ENCODE assay signal across 12 cellular contexts in genomic region chr6:49423817-49424216, GRCh38. TPM values are rescaled to one million over a fixed set of nuclear protein-coding genes. Genes with fewer than 3 reads are reported as not detected.
A peak's percentile ranks its signal among the peaks of the same experiment; 100 is the strongest.
DNase-seq lines count a peak whose midpoint lies in the region; ATAC-seq and TF ChIP-seq lines count a peak whose summit lies in the region.
"Had no signal": no experiment of that assay in that cellular context is flagged by ENCODE, and none has a peak within 500 bp of the region (broad histone marks: within the 10 kb centered on the region; RNA-seq: fewer than 3 reads in every experiment).

No MANE protein-coding gene starts in this region.

- 44 to 51% methylated on average over 1 of the region's 1 CpG for WGBS in thyroid gland, 2 donors
- WGBS in esophagus squamous epithelium, 2 donors: 13 to 21% methylated on average over 1 of the region's 1 CpG

- no peak overlapping the region for H3K27ac Mint-ChIP-seq in HFFc6
- H3K27ac Mint-ChIP-seq in T-helper 17 cell: no peak overlapping the region
- H3K27ac Mint-ChIP-seq: CD8-positive, alpha-beta memory T cell had no signal

- H3K4me3 ChIP-seq in BJ (ENCODE audit: low read depth, low read length) (no peak overlapping the region), Panc1 (ENCODE audit: low read depth in 2 of 2, low read length in 2 of 2) (no peak overlapping the region), fibroblast of pulmonary artery (replicated peaks; ENCODE audit: low read depth, low read length) (no peak overlapping the region), thyroid gland (replicated peaks in 1 of 3) (no peak overlapping the region), esophagus squamous epithelium (no peak overlapping the region)

- no peak for TF ChIP-seq POLR2A in thyroid gland (IDR thresholded peaks at IDR 0.05)
- no peak for TF ChIP-seq POLR2A in esophagus squamous epithelium (IDR thresholded peaks at IDR 0.05)

- H3K36me3 ChIP-seq in BJ (ENCODE audit: control insufficient read depth, insufficient read depth, low read length) (no peaks in the 10 kb centered on the region), Panc1 (ENCODE audit: control insufficient read depth, insufficient read depth, low read length) (no peaks in the 10 kb centered on the region), thyroid gland (no peaks in the 10 kb centered on the region), esophagus squamous epithelium (peaks cover 0 to 4% (median 0%) of the 10 kb centered on the region in 3 donors)

- no peak overlapping the region for H3K4me3 Mint-ChIP-seq in HFFc6
- no peak overlapping the region for H3K4me3 Mint-ChIP-seq in T-helper 17 cell
- H3K4me3 Mint-ChIP-seq: CD8-positive, alpha-beta memory T cell had no signal

- in situ Hi-C loops in Panc1 (cut with HindIII; ENCODE audit: low pct_unique_long_range_greater_than_20kb, low sequenced_read_pairs): no loop called here

- POLR2A ChIA-PET in BJ (lab: Charles Lee): no interaction called here
- POLR2A ChIA-PET in Panc1 (lab: Charles Lee): no interaction called here

- H3K4me1 ChIP-seq in Panc1 (ENCODE audit: control insufficient read depth, insufficient read depth, low read length) (no peaks in the 10 kb centered on the region), thyroid gland (no peaks in the 10 kb centered on the region), esophagus squamous epithelium (no peaks in the 10 kb centered on the region)

- H3K36me3 Mint-ChIP-seq in HFFc6 (ENCODE audit: low read depth) (peaks cover 3% of the 10 kb centered on the region; the same call in 1 of the 2 replicates), T-helper 17 cell (ENCODE audit: low read depth) (no peaks in the 10 kb centered on the region)

- ATAC-seq in Panc1 (no peak), GM19452 (IDR thresholded peaks at IDR 0.05; ENCODE audit: unreplicated experiment) (no peak), T-helper 17 cell (no peak)

- CTCF ChIA-PET in BJ (lab: Yijun Ruan, JAX): no interaction called here
- CTCF ChIA-PET in Panc1 (lab: Charles Lee): no interaction called here

- no TSS peak for BruUV-seq in Panc1 (replicated peaks; lab: Mats Ljungman, UMichigan)

- TF ChIP-seq CTCF in BJ (IDR thresholded peaks at IDR 0.05; ENCODE audit: insufficient read depth, low read depth, low read length): 0 out of 2 replicates have a peak, but pooled peaks have one; percentile 13
- peak; percentile 73 for TF ChIP-seq CTCF in HFFc6 (IDR thresholded peaks at IDR 0.05)
- TF ChIP-seq CTCF in Panc1 (IDR thresholded peaks at IDR 0.05): peak; percentile 32; the same call in 1 of the 2 replicates
- peak; percentile 25 for TF ChIP-seq CTCF in fibroblast of pulmonary artery (IDR thresholded peaks at IDR 0.05; ENCODE audit: low read length, missing control alignments)
- no peak for TF ChIP-seq CTCF in thyroid gland (IDR thresholded peaks at IDR 0.05)
- peak in 1 of 6 experiments; percentile 36 for TF ChIP-seq CTCF in esophagus squamous epithelium (IDR thresholded peaks at IDR 0.05)

- H3K27ac ChIP-seq in Panc1 (ENCODE audit: low read length) (no peak overlapping the region), thyroid gland (no peak overlapping the region), esophagus squamous epithelium (no peak overlapping the region)

- H3K4me1 Mint-ChIP-seq in HFFc6 (ENCODE audit: low read depth): no peaks in the 10 kb centered on the region
- H3K4me1 Mint-ChIP-seq in T-helper 17 cell: no peaks in the 10 kb centered on the region
- H3K4me1 Mint-ChIP-seq: CD8-positive, alpha-beta memory T cell had no signal

- no peaks in the 10 kb centered on the region for H3K27me3 Mint-ChIP-seq in HFFc6 (ENCODE audit: insufficient read depth)
- peaks cover 7% of the 10 kb centered on the region for H3K27me3 Mint-ChIP-seq in T-helper 17 cell
- H3K27me3 Mint-ChIP-seq: CD8-positive, alpha-beta memory T cell had no signal

- intact Hi-C loops in Panc1 (cut with micrococcal nuclease; ENCODE audit: unreplicated experiment) (no loop called here), thyroid gland (cut with DNase I) (no loop called here), esophagus squamous epithelium (cut with DNase I) (no loop called here)

- H3K9me3 ChIP-seq in Panc1 (ENCODE audit: control insufficient read depth, insufficient read depth, low read depth, low read length): no peaks in the 10 kb centered on the region
- H3K9me3 ChIP-seq in T-helper 17 cell (ENCODE audit: control insufficient read depth, low read length, poor library complexity, severe bottlenecking): no peaks in the 10 kb centered on the region
- no peaks in the 10 kb centered on the region for H3K9me3 ChIP-seq in thyroid gland
- no peaks in the 10 kb centered on the region for H3K9me3 ChIP-seq in esophagus squamous epithelium

- H3K9me3 Mint-ChIP-seq in HFFc6: no peaks in the 10 kb centered on the region
- H3K9me3 Mint-ChIP-seq: CD8-positive, alpha-beta memory T cell had no signal

- H3K27me3 ChIP-seq in BJ (ENCODE audit: control insufficient read depth, insufficient read depth, low read length) (no peaks in the 10 kb centered on the region), Panc1 (ENCODE audit: control insufficient read depth, insufficient read depth, low read length) (no peaks in the 10 kb centered on the region), thyroid gland (no peaks in the 10 kb centered on the region), esophagus squamous epithelium (no peaks in the 10 kb centered on the region)

- DNase-seq in BJ (ENCODE audit: low read depth) (no peak), HFFc6 (peak; percentile 10), Panc1 (ENCODE audit: low read depth, low spot score) (no peak), fibroblast of pulmonary artery (ENCODE audit: low read depth) (peak; percentile 50), T-helper 17 cell (no peak), thyroid gland (no peak), esophagus squamous epithelium (lab: John Stamatoyannopoulos, UW) (no peak)
- DNase-seq: activated CD4-positive, alpha-beta T cell treated with anti-CD3 and anti-CD28 coated beads for 1 hour; CD8-positive, alpha-beta memory T cell; effector CD8-positive, alpha-beta T cell; MV-4-11 had no signal

RNA-seq across cellular contexts. Expression of gene MMUT, which starts 39.2 kb away (rescaled TPM):
- 10.2 and 18.7 TPM in 2 replicates for polyA plus RNA-seq in BJ (2011; rRNA removed)
- 6.4 and 8.1 TPM in 2 replicates for polyA minus RNA-seq in BJ (2011; rRNA and poly(A)+ RNA removed)
- total RNA-seq in HFFc6 (2021; fragmentation: NEBNext Ultra II Directional; extraction: Animal tissue kit (Norgen Biotek cat#: 25700)): 10 to 100 TPM; 16.3 to 18.7 (median 17.1) TPM
- total RNA-seq in Panc1 (2021; ENCODE audit: unreplicated experiment): 7.1 TPM
- polyA plus RNA-seq in Panc1 (2012; ENCODE audit: insufficient read length): 5.9 TPM
- total RNA-seq in T-helper 17 cell: 1 to 10 TPM; 6.9 to 8.6 TPM
- total RNA-seq in thyroid gland: 10 to 100 TPM; 15.3 to 26.7 (median 20.9) TPM
- 10 to 100 TPM in 3 of 4 donors, 1 to 10 TPM in 1; 8.5 to 16.8 (median 15.2) TPM for total RNA-seq in esophagus squamous epithelium

RNA-seq across cellular contexts. Expression of gene CENPQ, which starts 39.4 kb away (rescaled TPM):
- 2.1 and 4.7 TPM in 2 replicates for polyA plus RNA-seq in BJ (2011; rRNA removed)
- 0.26 and 0.33 TPM in 2 replicates for polyA minus RNA-seq in BJ (2011; rRNA and poly(A)+ RNA removed)
- total RNA-seq in HFFc6 (2021; fragmentation: NEBNext Ultra II Directional; extraction: Animal tissue kit (Norgen Biotek cat#: 25700)): 10 to 100 TPM in 5 of 6 experiments, 1 to 10 TPM in 1; 7.2 to 14.3 (median 13.2) TPM
- total RNA-seq in Panc1 (2021; ENCODE audit: unreplicated experiment) (5.5 TPM), T-helper 17 cell (1 to 10 TPM; 1.3 to 2.0 TPM), thyroid gland (1 to 10 TPM; 2.4 to 6.1 (median 3.9) TPM), esophagus squamous epithelium (1 to 10 TPM; 4.9 to 6.1 (median 5.2) TPM)
- 1.4 TPM for polyA plus RNA-seq in Panc1 (2012; ENCODE audit: insufficient read length)

Comparison
In these comparisons a context has a peak if more than half of its experiments do, and no peak if none do; other contexts are left out.
1. DNase-seq: peak in HFFc6 (single experiment) and fibroblast of pulmonary artery (single experiment); none in BJ (single experiment), Panc1 (single experiment), T-helper 17 cell (0 of 3), thyroid gland (0 of 2) and esophagus squamous epithelium (single experiment).
2. CTCF ChIP-seq: peak in BJ (single experiment), HFFc6 (single experiment), Panc1 (single experiment) and fibroblast of pulmonary artery (single experiment); none in thyroid gland (0 of 6).